In the genomic region with DNA sequence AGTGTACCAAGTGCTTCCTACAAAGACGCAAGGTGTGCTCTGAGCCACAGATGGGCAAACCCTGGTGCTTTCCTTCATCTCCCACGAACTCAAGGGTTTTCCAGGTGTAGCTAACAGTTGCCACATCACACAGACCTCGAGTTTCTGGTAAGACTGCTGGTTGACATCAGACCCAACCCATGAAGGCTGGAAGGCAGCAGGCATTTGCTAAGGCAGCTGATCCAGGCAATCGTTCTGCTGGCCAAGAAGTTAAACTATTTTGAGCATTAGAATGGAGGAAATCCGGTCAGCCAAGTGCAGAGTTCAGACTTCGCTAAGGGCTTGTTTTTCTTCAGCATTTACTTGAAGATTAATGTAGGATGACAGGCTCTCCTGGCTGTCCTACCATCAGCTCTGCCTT, we compare ENCODE assay signal across 22 cellular contexts.
"Had no signal": no experiment of that assay in that cellular context is flagged by ENCODE, and none has a peak within 500 bp of the region (broad histone marks: within the 10 kb centered on the region; RNA-seq: fewer than 3 reads in every experiment).

No MANE protein-coding gene starts in this region.

- H3K9me3 Mint-ChIP-seq: activated B cell treated with CpG ODN at 0.5 μM for 24 hours; activated CD8-positive, alpha-beta T cell treated with anti-CD3 and anti-CD28 coated beads for 36 hours; activated naive CD4-positive, alpha-beta T cell treated with anti-CD3 and anti-CD28 coated beads, Interleukin-2, amount 10 ng/mL, durations not matched to agents 7 days and 5 days; activated T-cell treated with anti-CD3 and anti-CD28 coated beads, Interleukin-2, amount 50 U/mL, for 4 hours; natural killer cell; T-cell had no signal

- H3K36me3 Mint-ChIP-seq: natural killer cell had no signal

- H3K27me3 Mint-ChIP-seq: activated B cell treated with CpG ODN at 0.5 μM for 24 hours; activated CD8-positive, alpha-beta T cell treated with anti-CD3 and anti-CD28 coated beads for 36 hours; activated naive CD4-positive, alpha-beta T cell treated with anti-CD3 and anti-CD28 coated beads, Interleukin-2, amount 10 ng/mL, durations not matched to agents 7 days and 5 days; T-cell had no signal

- H3K4me3 ChIP-seq: breast epithelium, esophagus squamous epithelium, hepatocyte, lower lobe of right lung, pancreas, upper lobe of left lung had no signal

- H3K27ac ChIP-seq: breast epithelium, esophagus squamous epithelium, hepatocyte, lower lobe of right lung, neutrophil, pancreas, upper lobe of left lung had no signal

- ATAC-seq: activated CD8-positive, alpha-beta T cell treated with anti-CD3 and anti-CD28 coated beads for 36 hours; activated T-cell treated with anti-CD3 and anti-CD28 coated beads, Interleukin-2, amount 50 U/mL, for 4 hours; lower lobe of right lung; natural killer cell; pancreas; SK-N-SH treated with all-trans-retinoic acid at 6 μM for 48 hours; T-cell had no signal

- H3K9me3 ChIP-seq: breast epithelium, esophagus squamous epithelium, lower lobe of right lung, neutrophil, pancreas, upper lobe of left lung had no signal

- H3K4me3 Mint-ChIP-seq: activated B cell treated with CpG ODN at 0.5 μM for 24 hours; activated CD8-positive, alpha-beta T cell treated with anti-CD3 and anti-CD28 coated beads for 36 hours; activated naive CD4-positive, alpha-beta T cell treated with anti-CD3 and anti-CD28 coated beads, Interleukin-2, amount 10 ng/mL, durations not matched to agents 7 days and 5 days; activated T-cell treated with anti-CD3 and anti-CD28 coated beads, Interleukin-2, amount 50 U/mL, for 4 hours; natural killer cell; T-cell had no signal

- H3K79me2 ChIP-seq: hepatocyte had no signal

- H3K27ac Mint-ChIP-seq: activated B cell treated with CpG ODN at 0.5 μM for 24 hours; activated CD8-positive, alpha-beta T cell treated with anti-CD3 and anti-CD28 coated beads for 36 hours; activated naive CD4-positive, alpha-beta T cell treated with anti-CD3 and anti-CD28 coated beads, Interleukin-2, amount 10 ng/mL, durations not matched to agents 7 days and 5 days; natural killer cell; T-cell had no signal

- H3K36me3 ChIP-seq: breast epithelium had no signal

- H3K4me2 ChIP-seq: hepatocyte had no signal

- DNase-seq: activated B cell treated with CpG ODN at 0.5 μM for 24 hours; activated CD4-positive, alpha-beta T cell treated with anti-CD3 and anti-CD28 coated beads for 4 hours; activated CD8-positive, alpha-beta T cell treated with anti-CD3 and anti-CD28 coated beads for 36 hours; activated effector memory CD4-positive, alpha-beta T cell treated with Interleukin-2 at 50 U/mL for 16 hours; activated naive CD4-positive, alpha-beta T cell treated with anti-CD3 and anti-CD28 coated beads, Interleukin-2, amount 10 ng/mL, durations not matched to agents 7 days and 5 days; activated T-cell treated with anti-CD3 and anti-CD28 coated beads, Interleukin-2, amount 50 U/mL, for 4 hours; cerebellar nuclear complex; effector CD8-positive, alpha-beta T cell; esophagus squamous epithelium; lower lobe of right lung; natural killer cell; stimulated activated CD4-positive, alpha-beta T cell treated with anti-CD3 and anti-CD28 coated beads, Interleukin-12 subunit alpha, Interleukin-12 subunit beta, amount 100 ng/mL, for 4 hours; stimulated activated CD4-positive, alpha-beta T cell treated with anti-CD3 and anti-CD28 coated beads, Interleukin-1b, Interleukin-23, amount 100 ng/mL, for 48 hours; stimulated activated CD8-positive, alpha-beta memory T cell treated with anti-CD3 and anti-CD28 coated beads, Interleukin-4, amount 100 ng/mL, for 48 hours; stimulated activated naive CD4-positive, alpha-beta T cell; T-cell; upper lobe of left lung had no signal

- H3K4me1 Mint-ChIP-seq: activated B cell treated with CpG ODN at 0.5 μM for 24 hours; activated naive CD4-positive, alpha-beta T cell treated with anti-CD3 and anti-CD28 coated beads, Interleukin-2, amount 10 ng/mL, durations not matched to agents 7 days and 5 days had no signal

- H2AFZ ChIP-seq: hepatocyte had no signal

- H3K27me3 ChIP-seq: breast epithelium, esophagus squamous epithelium, hepatocyte, neutrophil, pancreas, upper lobe of left lung had no signal
